ENCODE assay signal across 11 cellular contexts in genomic region chr1:77220687-77221463, GRCh38. TPM values are rescaled to one million over a fixed set of nuclear protein-coding genes. Genes with fewer than 3 reads are reported as not detected.
DNase-seq lines count a peak whose midpoint lies in the region; ATAC-seq and TF ChIP-seq lines count a peak whose summit lies in the region.
"Had no signal": no experiment of that assay in that cellular context is flagged by ENCODE, and none has a peak within 500 bp of the region (broad histone marks: within the 10 kb centered on the region; RNA-seq: fewer than 3 reads in every experiment).

No MANE protein-coding gene starts in this region.

- TF ChIP-seq CTCF in RWPE2 (IDR thresholded peaks at IDR 0.05; ENCODE audit: poor library complexity, severe bottlenecking): no peak

- H3K4me3 Mint-ChIP-seq in activated CD4-positive, alpha-beta T cell treated with anti-CD3 and anti-CD28 coated beads, Interleukin-2, amount 10 ng/mL, durations not matched to agents 7 days and 5 days: peak overlapping the region; percentile 37

- no peak overlapping the region for H3K27ac ChIP-seq in RWPE2 (ENCODE audit: poor library complexity, severe bottlenecking)
- H3K27ac ChIP-seq: upper lobe of left lung had no signal

- H3K27me3 ChIP-seq in RWPE2 (ENCODE audit: insufficient read depth, poor library complexity, severe bottlenecking): no peaks in the 10 kb centered on the region
- H3K27me3 ChIP-seq: SJCRH30, upper lobe of left lung had no signal

- no peaks in the 10 kb centered on the region for H3K27me3 Mint-ChIP-seq in activated CD4-positive, alpha-beta T cell treated with anti-CD3 and anti-CD28 coated beads, Interleukin-2, amount 10 ng/mL, durations not matched to agents 7 days and 5 days

- peaks cover 16% of the 10 kb centered on the region for H3K36me3 Mint-ChIP-seq in activated CD4-positive, alpha-beta T cell treated with anti-CD3 and anti-CD28 coated beads, Interleukin-2, amount 10 ng/mL, durations not matched to agents 7 days and 5 days (ENCODE audit: low read depth)

- H3K9me3 Mint-ChIP-seq in activated CD4-positive, alpha-beta T cell treated with anti-CD3 and anti-CD28 coated beads, Interleukin-2, amount 10 ng/mL, durations not matched to agents 7 days and 5 days: peaks cover 3% of the 10 kb centered on the region

- POLR2A ChIA-PET in activated CD4-positive, alpha-beta T cell treated with anti-CD3 and anti-CD28 coated beads, Interleukin-2, amount 10 ng/mL, durations not matched to agents 7 days and 5 days (lab: Charles Lee): no interaction called here

- H3K27ac Mint-ChIP-seq in activated CD4-positive, alpha-beta T cell treated with anti-CD3 and anti-CD28 coated beads, Interleukin-2, amount 10 ng/mL, durations not matched to agents 7 days and 5 days: no peak overlapping the region

- no peak for TF ChIP-seq POLR2A in erythroblast (IDR thresholded peaks at IDR 0.05; ENCODE audit: low read length)

- peaks cover 10% of the 10 kb centered on the region; the same call in 1 of the 2 replicates for H3K36me3 ChIP-seq in RWPE2 (ENCODE audit: low read depth)
- H3K36me3 ChIP-seq: upper lobe of left lung had no signal

- H3K4me1 ChIP-seq in RWPE2 (ENCODE audit: insufficient read depth, poor library complexity, severe bottlenecking): peaks cover 11% of the 10 kb centered on the region
- H3K4me1 ChIP-seq: SJCRH30 had no signal

- ATAC-seq in RWPE2 (ENCODE audit: low read depth): peak; percentile 28; the same call in 1 of the 3 replicates
- no peak for ATAC-seq in GM21367 (IDR thresholded peaks at IDR 0.05; ENCODE audit: unreplicated experiment)

- H3K4me1 Mint-ChIP-seq in activated CD4-positive, alpha-beta T cell treated with anti-CD3 and anti-CD28 coated beads, Interleukin-2, amount 10 ng/mL, durations not matched to agents 7 days and 5 days: peaks cover 31% of the 10 kb centered on the region

- H3K4me3 ChIP-seq in RWPE2 (ENCODE audit: severe bottlenecking): no peak overlapping the region

- CTCF ChIA-PET in activated CD4-positive, alpha-beta T cell treated with anti-CD3 and anti-CD28 coated beads, Interleukin-2, amount 10 ng/mL, durations not matched to agents 7 days and 5 days (lab: Charles Lee): no interaction called here

- no peak for DNase-seq in activated CD4-positive, alpha-beta T cell treated with anti-CD3 and anti-CD28 coated beads, Interleukin-2, amount 10 ng/mL, durations not matched to agents 7 days and 5 days
- no peak for DNase-seq in activated CD4-positive, alpha-beta T cell treated with anti-CD3 and anti-CD28 coated beads for 1 hour
- DNase-seq in RWPE2 (ENCODE audit: low spot score) (no peak), erythroblast (lab: John Stamatoyannopoulos, UW) (peak; percentile 4 to 7), renal cortical epithelial cell (ENCODE audit: low read depth) (peak; percentile 84), DMS153 treated with DMSO at 0.1 percent for 48 hours (lab: John Stamatoyannopoulos, UW; ENCODE audit: unreplicated experiment) (no peak), SIG-M5 treated with dmso at 0.1 percent for 504 hours (lab: John Stamatoyannopoulos, UW; ENCODE audit: unreplicated experiment) (no peak)
- DNase-seq: SJCRH30; stimulated activated CD4-positive, alpha-beta T cell treated with anti-CD3 and anti-CD28 coated beads, Interleukin-2, amount 100 ng/mL, for 24 hours; upper lobe of left lung had no signal

- no peaks in the 10 kb centered on the region for H3K9me3 ChIP-seq in RWPE2 (ENCODE audit: severe bottlenecking)
- H3K9me3 ChIP-seq: SJCRH30, upper lobe of left lung had no signal

RNA-seq across cellular contexts. Expression of gene PIGK, which starts 1.6 kb away (rescaled TPM):
- total RNA-seq in activated CD4-positive, alpha-beta T cell treated with anti-CD3 and anti-CD28 coated beads, Interleukin-2, amount 10 ng/mL, durations not matched to agents 7 days and 5 days: 10 to 100 TPM; 24.3 to 34.9 TPM
- 55.2 and 57.2 TPM in 2 replicates for total RNA-seq in renal cortical epithelial cell

Comparison
In these comparisons a context has a peak if more than half of its experiments do, and no peak if none do; other contexts are left out.
1. DNase-seq: peak in erythroblast (2 of 2) and renal cortical epithelial cell (single experiment); none in activated CD4-positive, alpha-beta T cell treated with anti-CD3 and anti-CD28 coated beads, Interleukin-2, amount 10 ng/mL, durations not matched to agents 7 days and 5 days (single experiment), activated CD4-positive, alpha-beta T cell treated with anti-CD3 and anti-CD28 coated beads for 1 hour (single experiment), RWPE2 (single experiment), DMS153 treated with DMSO at 0.1 percent for 48 hours (single experiment) and SIG-M5 treated with dmso at 0.1 percent for 504 hours (single experiment).